In genomic region chr2:97935719-97936161, GRCh38 we compare ENCODE assay signal across 8 cellular contexts.
DNase-seq lines count a peak whose midpoint lies in the region; ATAC-seq, FAIRE-seq and TF ChIP-seq lines count a peak whose summit lies in the region.

No MANE protein-coding gene starts in this region.

- CTCF ChIA-PET in PC-3 (lab: Charles Lee) = no interaction called here
- CTCF ChIA-PET in GM10248 (lab: Yijun Ruan, JAX) = interaction anchor here (0.9 to 1.7 kb wide), 8 partner anchors 10 to 28 kb away, joined by 3 to 7 read pairs (median 4); no protein-coding TSS in a partner anchor

- ATAC-seq in PC-3 = peak; percentile 88
- ATAC-seq in left colon = peak; percentile 55
- no peak for ATAC-seq in HG02981 (IDR thresholded peaks at IDR 0.05; ENCODE audit: unreplicated experiment)

- H2AFZ ChIP-seq in PC-3 (ENCODE audit: low read length) = peak overlapping the region; percentile 34; the same call in 1 of the 2 replicates

- no peaks in the 10 kb centered on the region for H3K9me2 ChIP-seq in PC-3 (replicated peaks; ENCODE audit: low read length)

- H4K20me1 ChIP-seq in PC-3 (ENCODE audit: low read length) = peaks cover 26% of the 10 kb centered on the region

- no TSS peak for BruUV-seq in PC-3 (replicated peaks; lab: Mats Ljungman, UMichigan)

- POLR2A ChIA-PET in PC-3 (lab: Charles Lee; ENCODE audit: unreplicated experiment) (no interaction called here), GM10248 (lab: Yijun Ruan, JAX) (interaction anchor here (1.1 kb wide), 1 partner anchor 92 kb away, joined by 3 read pairs; no protein-coding TSS in a partner anchor)

- intact Hi-C loops in PC-3 (cut with micrococcal nuclease) (no loop called here), left colon (cut with DNase I, micrococcal nuclease) (no loop called here)

- peak overlapping the region; percentile 64 for H3K27ac ChIP-seq in PC-3 (ENCODE audit: low read length)

- H3F3A ChIP-seq in PC-3 (ENCODE audit: low read length, unreplicated experiment) = no peaks in the 10 kb centered on the region

- H3K4me2 ChIP-seq in PC-3 (ENCODE audit: low read length) = peak overlapping the region; percentile 69

- H3K4me1 ChIP-seq in PC-3 (ENCODE audit: insufficient read depth, low read length) = peaks cover 31% of the 10 kb centered on the region

- H3K36me3 ChIP-seq in H7 (replicated peaks; ENCODE audit: control insufficient read depth, insufficient read depth, low read length) (no peaks in the 10 kb centered on the region), PC-3 (ENCODE audit: low read depth, low read length) (no peaks in the 10 kb centered on the region)

- no peaks in the 10 kb centered on the region for H3K27me3 ChIP-seq in H7 (ENCODE audit: control insufficient read depth, insufficient read depth, low read length)
- no peaks in the 10 kb centered on the region for H3K27me3 ChIP-seq in PC-3 (ENCODE audit: low read length)

- TF ChIP-seq CTCF in PC-3 (conservative IDR thresholded peaks at IDR 0.05; ENCODE audit: low read depth, low read length) = no peak
- TF ChIP-seq CTCF in GM10248 (IDR thresholded peaks at IDR 0.05; ENCODE audit: control extremely low read depth, extremely low read depth, low read depth, missing control alignments) = no peak

- no peaks in the 10 kb centered on the region for H3K9me3 ChIP-seq in PC-3 (ENCODE audit: low read length)

- FAIRE-seq in frontal cortex (lab: Jason Lieb, UNC) = no peak

- H3K79me2 ChIP-seq in PC-3 (ENCODE audit: low read length) = peaks cover 85% of the 10 kb centered on the region

- peak; percentile 10 for DNase-seq in Ammon's horn (ENCODE audit: low spot score)
- peak; percentile 22 for DNase-seq in H7
- peak; percentile 80 for DNase-seq in PC-3
- no peak for DNase-seq in left colon
- DNase-seq in GM10248 (ENCODE audit: extremely low spot score) = no peak
- no peak for DNase-seq in frontal cortex (ENCODE audit: low spot score in 2 of 2)
- DNase-seq in hypothalamus (lab: John Stamatoyannopoulos, UW) = no peak

- H3K4me3 ChIP-seq in H7 (ENCODE audit: insufficient read depth, low read depth, low read length) (no peak overlapping the region), PC-3 (ENCODE audit: low read length) (peak overlapping the region; percentile 22; the same call in 1 of the 2 replicates)

- H3K9ac ChIP-seq in PC-3 (ENCODE audit: low read length) = no peak overlapping the region

Comparison
In these comparisons a context has a peak if more than half of its experiments do, and no peak if none do; other contexts are left out.
1. DNase-seq: peak in Ammon's horn (single experiment), H7 (single experiment) and PC-3 (single experiment); none in left colon (0 of 2), GM10248 (single experiment), frontal cortex (0 of 2) and hypothalamus (0 of 51).